ENCODE assay signal across 8 cellular contexts in the genomic region with DNA sequence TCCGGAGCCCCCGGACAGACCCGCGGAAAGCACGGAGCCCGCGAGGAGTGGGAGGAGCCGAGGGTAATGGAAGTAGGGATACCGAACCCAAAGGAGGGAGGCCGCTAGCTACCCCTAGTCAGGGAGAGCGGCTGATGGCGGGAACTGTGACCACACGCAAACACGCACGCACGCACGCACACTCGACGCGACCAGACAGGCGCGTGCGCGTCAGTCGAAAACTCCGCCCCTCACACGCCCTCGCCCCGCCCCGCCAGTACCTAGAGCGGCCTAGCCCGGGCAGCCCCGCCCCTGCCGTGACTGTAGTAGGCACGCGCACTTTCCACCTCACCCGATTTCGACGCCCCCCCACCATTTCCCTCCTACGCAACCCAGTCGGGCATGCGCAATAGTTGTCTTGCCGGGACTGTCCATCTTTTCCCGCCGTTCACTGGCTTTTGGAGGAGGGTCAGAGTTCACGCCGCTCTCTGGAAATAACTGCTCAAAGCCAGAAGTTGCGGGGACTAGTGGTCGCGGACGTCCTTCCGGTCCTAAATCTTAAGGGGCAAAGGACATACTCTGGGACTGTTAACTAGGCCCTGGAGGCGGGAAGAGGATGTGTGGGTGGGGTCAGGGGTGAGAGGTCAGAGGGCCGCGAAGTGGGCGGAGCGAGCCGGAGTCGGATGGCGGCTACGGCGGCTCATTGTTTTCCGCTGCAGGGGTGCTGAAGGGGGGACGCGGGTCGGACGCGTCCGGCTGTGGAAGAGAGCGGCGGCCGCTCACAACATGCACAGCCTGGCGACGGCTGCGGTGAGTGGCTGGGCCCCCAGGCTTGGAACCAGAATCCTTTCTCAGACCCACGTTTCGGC. TPM values are rescaled to one million over a fixed set of nuclear protein-coding genes. Genes with fewer than 3 reads are reported as not detected.
DNase-seq lines count a peak whose midpoint lies in the region; ATAC-seq and TF ChIP-seq lines count a peak whose summit lies in the region.

A gene with protein sequence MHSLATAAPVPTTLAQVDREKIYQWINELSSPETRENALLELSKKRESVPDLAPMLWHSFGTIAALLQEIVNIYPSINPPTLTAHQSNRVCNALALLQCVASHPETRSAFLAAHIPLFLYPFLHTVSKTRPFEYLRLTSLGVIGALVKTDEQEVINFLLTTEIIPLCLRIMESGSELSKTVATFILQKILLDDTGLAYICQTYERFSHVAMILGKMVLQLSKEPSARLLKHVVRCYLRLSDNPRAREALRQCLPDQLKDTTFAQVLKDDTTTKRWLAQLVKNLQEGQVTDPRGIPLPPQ (plus strand): TSS at position 650 of the 848 bp plus-strand sequence. CDS start 116 bp downstream, at position 766.
A gene with protein sequence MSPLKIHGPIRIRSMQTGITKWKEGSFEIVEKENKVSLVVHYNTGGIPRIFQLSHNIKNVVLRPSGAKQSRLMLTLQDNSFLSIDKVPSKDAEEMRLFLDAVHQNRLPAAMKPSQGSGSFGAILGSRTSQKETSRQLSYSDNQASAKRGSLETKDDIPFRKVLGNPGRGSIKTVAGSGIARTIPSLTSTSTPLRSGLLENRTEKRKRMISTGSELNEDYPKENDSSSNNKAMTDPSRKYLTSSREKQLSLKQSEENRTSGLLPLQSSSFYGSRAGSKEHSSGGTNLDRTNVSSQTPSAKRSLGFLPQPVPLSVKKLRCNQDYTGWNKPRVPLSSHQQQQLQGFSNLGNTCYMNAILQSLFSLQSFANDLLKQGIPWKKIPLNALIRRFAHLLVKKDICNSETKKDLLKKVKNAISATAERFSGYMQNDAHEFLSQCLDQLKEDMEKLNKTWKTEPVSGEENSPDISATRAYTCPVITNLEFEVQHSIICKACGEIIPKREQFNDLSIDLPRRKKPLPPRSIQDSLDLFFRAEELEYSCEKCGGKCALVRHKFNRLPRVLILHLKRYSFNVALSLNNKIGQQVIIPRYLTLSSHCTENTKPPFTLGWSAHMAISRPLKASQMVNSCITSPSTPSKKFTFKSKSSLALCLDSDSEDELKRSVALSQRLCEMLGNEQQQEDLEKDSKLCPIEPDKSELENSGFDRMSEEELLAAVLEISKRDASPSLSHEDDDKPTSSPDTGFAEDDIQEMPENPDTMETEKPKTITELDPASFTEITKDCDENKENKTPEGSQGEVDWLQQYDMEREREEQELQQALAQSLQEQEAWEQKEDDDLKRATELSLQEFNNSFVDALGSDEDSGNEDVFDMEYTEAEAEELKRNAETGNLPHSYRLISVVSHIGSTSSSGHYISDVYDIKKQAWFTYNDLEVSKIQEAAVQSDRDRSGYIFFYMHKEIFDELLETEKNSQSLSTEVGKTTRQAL (minus strand): TSS at position 162 of the 848 bp plus-strand sequence. CDS start 9,698 bp downstream, outside the sequence.

- intact Hi-C loops in colonic mucosa (cut with DNase I) = no loop called here

- no peaks in the 10 kb centered on the region for H3K9me3 ChIP-seq in BE2C
- H3K9me3 ChIP-seq in colonic mucosa = no peaks in the 10 kb centered on the region

- no peaks in the 10 kb centered on the region; the same call in none of the 2 replicates for H3K4me1 ChIP-seq in BE2C
- peaks cover 3% of the 10 kb centered on the region for H3K4me1 ChIP-seq in colonic mucosa

- peak; percentile 86 for ATAC-seq in HG03460 (IDR thresholded peaks at IDR 0.05; ENCODE audit: unreplicated experiment)

- no peaks in the 10 kb centered on the region for H3K27me3 ChIP-seq in BE2C
- H3K27me3 ChIP-seq in colonic mucosa = no peaks in the 10 kb centered on the region
- no peaks in the 10 kb centered on the region for H3K27me3 ChIP-seq in layer of hippocampus (ENCODE audit: control insufficient read depth, insufficient read depth, low read length)

- DNase-seq in BE2C (peak; percentile 100), GM19240 (ENCODE audit: insufficient read length, low spot score) (peak; percentile 68), NCI-H526 (lab: John Stamatoyannopoulos, UW) (peak; percentile 92 to 99), colonic mucosa (peak; percentile 100)
- DNase-seq in activated CD4-positive, alpha-beta T cell treated with anti-CD3 and anti-CD28 coated beads for 48 hours = peak; percentile 100
- DNase-seq in stimulated activated CD4-positive, alpha-beta T cell treated with anti-CD3 and anti-CD28 coated beads, Interleukin-1b, Interleukin-23, amount 100 ng/mL, for 4 hours (ENCODE audit: low read depth in 2 of 2) = peak; percentile 100

- TF ChIP-seq CTCF in BE2C (IDR thresholded peaks at IDR 0.05; ENCODE audit: low read depth, low read length) (no peak), colonic mucosa (IDR thresholded peaks at IDR 0.05) (no peak)

- H3K36me3 ChIP-seq in BE2C (peaks cover 10% of the 10 kb centered on the region), colonic mucosa (no peaks in the 10 kb centered on the region)

- H3K9ac ChIP-seq in colonic mucosa (ENCODE audit: low read depth in 2 of 2, low read length in 2 of 2) = peak within 1 kb of the TSS; percentile 80 to 90

- H3K4me3 ChIP-seq in BE2C (ENCODE audit: low read depth, low read length) (peak within 1 kb of the TSS; percentile 82), colonic mucosa (peak within 1 kb of the TSS; percentile 63)

- H3K27ac ChIP-seq in colonic mucosa (peak within 1 kb of the TSS; percentile 79), layer of hippocampus (ENCODE audit: low read depth, low read length) (peak within 1 kb of the TSS; percentile 98)

RNA-seq across cellular contexts. Expression of the first gene that starts in this region (rescaled TPM):
- polyA plus RNA-seq in BE2C (2012; ENCODE audit: insufficient read depth, insufficient read length, low read depth) = 62.9 TPM
- total RNA-seq in colonic mucosa = 10 to 100 TPM; 36.0 to 52.5 TPM

RNA-seq across cellular contexts. Expression of the second gene that starts in this region (rescaled TPM):
- polyA plus RNA-seq in BE2C (2012; ENCODE audit: insufficient read depth, insufficient read length, low read depth) = 4.5 TPM
- 10 to 100 TPM; 13.1 to 13.4 TPM for total RNA-seq in colonic mucosa

Comparison
In these comparisons a context has a peak if more than half of its experiments do, and no peak if none do; other contexts are left out.
1. Peak in every context shown above with its lines: DNase-seq, ATAC-seq, H3K4me3 ChIP-seq and H3K27ac ChIP-seq.